ENCODE assay signal across 8 cellular contexts in the genomic region with DNA sequence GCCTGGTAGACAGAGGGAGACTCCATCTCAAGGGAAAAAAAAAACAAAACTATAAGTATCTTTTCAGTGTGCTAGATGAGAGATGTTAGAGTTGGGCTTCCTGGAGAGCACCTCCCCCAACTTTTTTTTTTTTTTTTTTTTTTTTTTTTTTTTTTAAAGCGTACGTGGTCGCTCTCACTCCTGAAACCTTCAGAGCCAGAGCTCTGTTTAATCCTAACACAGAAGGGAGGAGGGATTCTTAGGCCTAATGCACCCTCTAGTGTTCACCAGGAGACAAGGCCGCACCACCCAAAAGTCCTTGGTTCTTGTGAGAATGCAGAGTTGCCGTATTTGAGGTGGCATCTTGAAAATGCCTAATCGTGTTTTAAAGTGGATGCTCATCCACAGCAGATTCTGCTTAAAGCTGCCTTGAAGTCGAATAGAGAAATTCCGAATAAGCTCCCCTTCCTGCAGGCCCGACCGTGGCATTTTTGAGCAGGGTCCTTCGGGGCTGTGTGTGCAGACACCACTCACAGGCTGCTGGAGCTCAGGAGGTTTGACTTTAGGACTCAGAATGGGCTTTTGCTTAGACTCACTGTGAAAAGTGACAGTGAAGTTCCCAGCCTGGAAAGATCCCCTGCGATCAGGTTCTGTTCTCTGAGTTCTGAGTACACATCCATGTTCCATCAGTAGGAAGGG.
A peak's percentile ranks its signal among the peaks of the same experiment; 100 is the strongest.
DNase-seq lines count a peak whose midpoint lies in the region; ATAC-seq and TF ChIP-seq lines count a peak whose summit lies in the region.

No MANE protein-coding gene starts in this region.

- H3K36me3 Mint-ChIP-seq in MCF 10A (ENCODE audit: insufficient read depth, unreplicated experiment), result peaks cover 40% of the 10 kb centered on the region

- peaks cover 42% of the 10 kb centered on the region for H3K4me1 Mint-ChIP-seq in MCF 10A (ENCODE audit: insufficient read depth, unreplicated experiment)

- DNase-seq in CMK (ENCODE audit: low read depth) (peak; percentile 58), NCI-H1048 (lab: John Stamatoyannopoulos, UW) (peak; percentile 71), MCF 10A (ENCODE audit: unreplicated experiment) (peak; percentile 90), inferior parietal cortex (ENCODE audit: extremely low spot score) (peak; percentile 89)
- DNase-seq in stimulated activated CD4-positive, alpha-beta T cell treated with anti-CD3 and anti-CD28 coated beads, Interleukin-12 subunit alpha, Interleukin-12 subunit beta, amount 100 ng/mL, for 48 hours (ENCODE audit: low read depth in 2 of 3, low spot score in 1 of 3), result peak; percentile 11 to 28 (median 22)

- no peak overlapping the region for H3K4me2 ChIP-seq in SU-DHL-6 (ENCODE audit: low read depth, low read length, poor library complexity, severe bottlenecking)

- H3K9ac ChIP-seq in SU-DHL-6 (ENCODE audit: low read length), result no peak overlapping the region

- H3K27me3 ChIP-seq in SU-DHL-6 (ENCODE audit: low read length), result no peaks in the 10 kb centered on the region

- H3F3A ChIP-seq in SU-DHL-6 (ENCODE audit: insufficient read depth), result no peaks in the 10 kb centered on the region

- no peaks in the 10 kb centered on the region for H3K36me3 ChIP-seq in SU-DHL-6 (ENCODE audit: low read length)

- peak overlapping the region; percentile 72 for H3K4me3 Mint-ChIP-seq in MCF 10A (ENCODE audit: unreplicated experiment)

- H3K27me3 Mint-ChIP-seq in MCF 10A (ENCODE audit: insufficient read depth, unreplicated experiment), result no peaks in the 10 kb centered on the region

- ATAC-seq in GM19467 (IDR thresholded peaks at IDR 0.05; ENCODE audit: unreplicated experiment) (peak; percentile 56), GM21360 (IDR thresholded peaks at IDR 0.05; ENCODE audit: unreplicated experiment) (no peak)

- no peak overlapping the region for H3K27ac ChIP-seq in SU-DHL-6 (ENCODE audit: low read depth, low read length)

- intact Hi-C loops in MCF 10A (cut with micrococcal nuclease), result loop anchor here (1.0 to 10.0 kb wide), 6 partner anchors 80 to 1192 kb away; no protein-coding TSS in a partner anchor

- H3K79me2 ChIP-seq in SU-DHL-6 (ENCODE audit: insufficient read depth, low read length), result no peaks in the 10 kb centered on the region

- H3K4me3 ChIP-seq in SU-DHL-6 (ENCODE audit: insufficient read depth, low read length, poor library complexity, severe bottlenecking), result no peak overlapping the region

- H2AFZ ChIP-seq in SU-DHL-6 (ENCODE audit: low read depth, low read length, severe bottlenecking), result no peak overlapping the region

- peak overlapping the region; percentile 93 for H3K27ac Mint-ChIP-seq in MCF 10A (ENCODE audit: low read depth, unreplicated experiment)

- no peaks in the 10 kb centered on the region for H3K9me2 ChIP-seq in SU-DHL-6 (replicated peaks; ENCODE audit: insufficient read depth, low read length)

- no peaks in the 10 kb centered on the region for H3K9me3 ChIP-seq in SU-DHL-6 (ENCODE audit: insufficient read depth, low read length)

- POLR2A ChIA-PET in MCF 10A (lab: Yijun Ruan, JAX), result interaction anchor here (0.6 to 2.6 kb wide), 18 partner anchors 10 to 1982 kb away, joined by 3 to 36 read pairs (median 4); no protein-coding TSS in a partner anchor

- TF ChIP-seq CTCF in SU-DHL-6 (IDR thresholded peaks at IDR 0.05; ENCODE audit: insufficient read depth, low read length, poor library complexity, severe bottlenecking) (peak; percentile 67), MCF 10A (IDR thresholded peaks at IDR 0.05; ENCODE audit: unreplicated experiment) (peak; percentile 74)

- no TSS peak for BruUV-seq in MCF 10A (replicated peaks; lab: Mats Ljungman, UMichigan)

- no peaks in the 10 kb centered on the region for H3K9me3 Mint-ChIP-seq in MCF 10A (ENCODE audit: unreplicated experiment)

- no peaks in the 10 kb centered on the region for H4K20me1 ChIP-seq in SU-DHL-6 (ENCODE audit: low read depth, low read length)

- CTCF ChIA-PET in MCF 10A (lab: Yijun Ruan, JAX), result interaction anchor here (0.6 to 10.8 kb wide), 41 partner anchors 8 to 1201 kb away, joined by 3 to 240 read pairs (median 5); no protein-coding TSS in a partner anchor

Comparison
In these comparisons a context has a peak if more than half of its experiments do, and no peak if none do; other contexts are left out.
1. DNase-seq: peak in every context shown above with its lines; median percentile 90 in MCF 10A; 89 in inferior parietal cortex; 71 in NCI-H1048; 58 in CMK; 22 in stimulated activated CD4-positive, alpha-beta T cell treated with anti-CD3 and anti-CD28 coated beads, Interleukin-12 subunit alpha, Interleukin-12 subunit beta, amount 100 ng/mL, for 48 hours.